12 cellular contexts compared by ENCODE assay signal in the genomic region with DNA sequence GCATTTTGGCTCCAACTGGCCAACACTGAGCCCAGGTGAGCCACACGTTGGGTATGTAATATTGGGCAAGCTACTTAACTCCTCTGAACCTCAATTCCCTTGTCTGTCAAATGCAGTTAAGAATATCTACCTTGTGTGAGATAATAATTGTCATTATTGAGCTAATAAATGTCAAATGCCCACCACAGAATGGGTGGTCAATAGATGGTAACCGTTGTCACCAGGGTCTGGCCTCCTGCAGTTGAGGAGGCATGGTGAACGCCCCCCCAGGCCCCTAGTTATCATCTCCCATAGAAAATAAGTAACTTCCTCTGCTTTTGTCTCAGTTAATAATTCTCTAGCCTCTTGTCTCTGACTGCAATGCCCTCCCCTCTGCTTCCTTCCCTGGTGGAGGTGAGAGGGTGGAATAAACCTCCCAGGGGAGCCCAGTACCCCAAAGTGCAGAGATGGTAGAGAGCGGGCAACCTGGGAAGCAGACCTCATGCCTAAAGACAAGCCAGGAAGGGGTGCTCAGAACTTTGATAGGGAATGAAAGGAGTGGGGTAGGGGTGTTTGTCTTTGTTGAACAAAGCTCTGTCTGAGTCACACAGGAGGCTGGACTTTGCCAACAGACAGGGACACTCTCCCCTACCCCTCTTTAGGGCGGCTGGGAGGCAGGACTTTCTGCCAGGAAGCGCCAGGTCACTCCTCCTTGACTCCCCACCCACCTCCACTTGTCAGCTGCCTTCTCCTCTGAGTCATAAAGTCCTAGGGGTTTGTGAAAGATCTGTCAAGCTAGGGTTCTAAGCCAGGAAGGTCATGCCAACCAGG. TPM values are rescaled to one million over a fixed set of nuclear protein-coding genes. Genes with fewer than 3 reads are reported as not detected.
DNase-seq lines count a peak whose midpoint lies in the region; ATAC-seq and TF ChIP-seq lines count a peak whose summit lies in the region.
"Had no signal": no experiment of that assay in that cellular context is flagged by ENCODE, and none has a peak within 500 bp of the region (broad histone marks: within the 10 kb centered on the region; RNA-seq: fewer than 3 reads in every experiment).

No MANE protein-coding gene starts in this region.

- no peaks in the 10 kb centered on the region for H3K36me3 ChIP-seq in Peyer's patch
- H3K36me3 ChIP-seq in vagina: no peaks in the 10 kb centered on the region
- H3K36me3 ChIP-seq: esophagus squamous epithelium, neutrophil had no signal

- intact Hi-C loops in vagina (cut with DNase I): no loop called here

- peaks cover 12% of the 10 kb centered on the region for H3K4me1 Mint-ChIP-seq in activated CD4-positive, alpha-beta T cell treated with anti-CD3 and anti-CD28 coated beads, Interleukin-2, amount 10 ng/mL, durations not matched to agents 7 days and 5 days

- TF ChIP-seq POLR2A in Peyer's patch (IDR thresholded peaks at IDR 0.05) (no peak), vagina (IDR thresholded peaks at IDR 0.05) (no peak)

- peak overlapping the region; percentile 9 for H3K27ac Mint-ChIP-seq in activated CD4-positive, alpha-beta T cell treated with anti-CD3 and anti-CD28 coated beads, Interleukin-2, amount 10 ng/mL, durations not matched to agents 7 days and 5 days

- POLR2A ChIA-PET in activated CD4-positive, alpha-beta T cell treated with anti-CD3 and anti-CD28 coated beads, Interleukin-2, amount 10 ng/mL, durations not matched to agents 7 days and 5 days (lab: Charles Lee): no interaction called here

- no peak for DNase-seq in activated CD4-positive, alpha-beta T cell treated with anti-CD3 and anti-CD28 coated beads, Interleukin-2, amount 10 ng/mL, durations not matched to agents 7 days and 5 days
- no peak for DNase-seq in activated CD4-positive, alpha-beta T cell treated with anti-CD3 and anti-CD28 coated beads for 1 hour
- DNase-seq in Peyer's patch: peak in 2 of 3 donors; percentile 82 to 87
- DNase-seq in fibroblast of mammary gland (ENCODE audit: low read depth): peak; percentile 24
- DNase-seq in stimulated activated naive CD8-positive, alpha-beta T cell treated with anti-CD3 and anti-CD28 coated beads, Interleukin-15, Interleukin-2, amounts not matched to agents 100 U/mL and 50 U/mL, for 24 hours: peak; percentile 17
- DNase-seq in DMS 273 treated with DMSO at 0.1 percent for 48 hours (lab: John Stamatoyannopoulos, UW): no peak
- no peak for DNase-seq in HPDE6-E6E7 (ENCODE audit: extremely low spot score)
- no peak for DNase-seq in vagina (ENCODE audit: extremely low spot score in 2 of 2)
- DNase-seq: esophagus squamous epithelium, NCI-H2107 had no signal

- H3K9me3 ChIP-seq in Peyer's patch (no peaks in the 10 kb centered on the region), vagina (no peaks in the 10 kb centered on the region)
- H3K9me3 ChIP-seq: esophagus squamous epithelium, neutrophil had no signal

- no peak overlapping the region for H3K4me3 Mint-ChIP-seq in activated CD4-positive, alpha-beta T cell treated with anti-CD3 and anti-CD28 coated beads, Interleukin-2, amount 10 ng/mL, durations not matched to agents 7 days and 5 days

- peak; percentile 47 for ATAC-seq in stimulated activated naive CD8-positive, alpha-beta T cell treated with anti-CD3 and anti-CD28 coated beads, Interleukin-15, Interleukin-2, amounts not matched to agents 100 U/mL and 50 U/mL, for 24 hours

- peaks cover 3% of the 10 kb centered on the region for H3K27me3 Mint-ChIP-seq in activated CD4-positive, alpha-beta T cell treated with anti-CD3 and anti-CD28 coated beads, Interleukin-2, amount 10 ng/mL, durations not matched to agents 7 days and 5 days

- CTCF ChIA-PET in activated CD4-positive, alpha-beta T cell treated with anti-CD3 and anti-CD28 coated beads, Interleukin-2, amount 10 ng/mL, durations not matched to agents 7 days and 5 days (lab: Charles Lee): interaction anchor here (1.6 to 3.1 kb wide), 4 partner anchors 9 to 16 kb away, joined by 5 to 26 read pairs (median 8); no protein-coding TSS in a partner anchor

- H3K36me3 Mint-ChIP-seq in activated CD4-positive, alpha-beta T cell treated with anti-CD3 and anti-CD28 coated beads, Interleukin-2, amount 10 ng/mL, durations not matched to agents 7 days and 5 days (ENCODE audit: low read depth): no peaks in the 10 kb centered on the region

- H3K27me3 ChIP-seq in Peyer's patch: no peaks in the 10 kb centered on the region
- no peaks in the 10 kb centered on the region for H3K27me3 ChIP-seq in vagina
- H3K27me3 ChIP-seq: esophagus squamous epithelium, neutrophil had no signal

- peaks cover 0 to 30% (median 2%) of the 10 kb centered on the region in 4 donors for H3K4me1 ChIP-seq in Peyer's patch
- H3K4me1 ChIP-seq in vagina: no peaks in the 10 kb centered on the region

- H3K27ac ChIP-seq in Peyer's patch (peak overlapping the region in 3 of 4 donors; percentile 69 to 88 (median 79)), vagina (no peak overlapping the region)
- H3K27ac ChIP-seq: esophagus squamous epithelium, neutrophil had no signal

- H3K4me3 ChIP-seq in Peyer's patch (peak overlapping the region in 2 of 4 donors; percentile 18 to 22), fibroblast of mammary gland (ENCODE audit: control insufficient read depth, low read depth, low read length) (no peak overlapping the region), vagina (no peak overlapping the region)
- H3K4me3 ChIP-seq: esophagus squamous epithelium had no signal

- TF ChIP-seq CTCF in Peyer's patch (IDR thresholded peaks at IDR 0.05) (no peak), fibroblast of mammary gland (conservative IDR thresholded peaks at IDR 0.05; ENCODE audit: control insufficient read depth, insufficient read depth, low read depth, low read length) (no peak), vagina (IDR thresholded peaks at IDR 0.05) (no peak)

- H3K9me3 Mint-ChIP-seq in activated CD4-positive, alpha-beta T cell treated with anti-CD3 and anti-CD28 coated beads, Interleukin-2, amount 10 ng/mL, durations not matched to agents 7 days and 5 days: no peaks in the 10 kb centered on the region

RNA-seq across cellular contexts. Expression of gene UNC5CL, which starts 1.3 kb away (rescaled TPM):
- total RNA-seq in activated CD4-positive, alpha-beta T cell treated with anti-CD3 and anti-CD28 coated beads, Interleukin-2, amount 10 ng/mL, durations not matched to agents 7 days and 5 days: 1 to 10 TPM; 1.1 to 1.6 TPM
- 10 to 100 TPM in 3 of 4 donors, 1 to 10 TPM in 1; 8.3 to 34.6 (median 28.4) TPM for total RNA-seq in Peyer's patch
- total RNA-seq in vagina: 0.25 TPM

RNA-seq across cellular contexts. Expression of gene TSPO2, which starts 2.0 kb away (rescaled TPM):
- total RNA-seq in activated CD4-positive, alpha-beta T cell treated with anti-CD3 and anti-CD28 coated beads, Interleukin-2, amount 10 ng/mL, durations not matched to agents 7 days and 5 days: not detected
- total RNA-seq in Peyer's patch (not detected), vagina (not detected)
- total RNA-seq: activated CD8-positive, alpha-beta memory T cell treated with anti-CD3 and anti-CD28 coated beads for 36 hours; esophagus squamous epithelium had no signal

RNA-seq across cellular contexts. Expression of gene APOBEC2, which starts 12.7 kb away (rescaled TPM):
- total RNA-seq in activated CD4-positive, alpha-beta T cell treated with anti-CD3 and anti-CD28 coated beads, Interleukin-2, amount 10 ng/mL, durations not matched to agents 7 days and 5 days: not detected
- total RNA-seq in Peyer's patch (1 to 10 TPM in 1 of 4 donors, not detected in 3; 1.1 TPM), vagina (not detected)
- total RNA-seq: activated CD8-positive, alpha-beta memory T cell treated with anti-CD3 and anti-CD28 coated beads for 36 hours had no signal

RNA-seq across cellular contexts. Expression of gene OARD1, which starts 31.9 kb away (rescaled TPM):
- 10 to 100 TPM; 28.4 to 32.2 TPM for total RNA-seq in activated CD4-positive, alpha-beta T cell treated with anti-CD3 and anti-CD28 coated beads, Interleukin-2, amount 10 ng/mL, durations not matched to agents 7 days and 5 days
- total RNA-seq in Peyer's patch (10 to 100 TPM; 33.3 to 49.5 (median 39.6) TPM), vagina (14.7 TPM)

RNA-seq across cellular contexts. Expression of gene NFYA, which starts 32.5 kb away (rescaled TPM):
- total RNA-seq in activated CD4-positive, alpha-beta T cell treated with anti-CD3 and anti-CD28 coated beads, Interleukin-2, amount 10 ng/mL, durations not matched to agents 7 days and 5 days: 10 to 100 TPM; 33.8 to 36.9 TPM
- total RNA-seq in Peyer's patch: 10 to 100 TPM; 22.9 to 27.5 (median 23.4) TPM
- total RNA-seq in vagina: 22.8 TPM

Comparison
In these comparisons a context has a peak if more than half of its experiments do, and no peak if none do; other contexts are left out.
1. DNase-seq: peak in Peyer's patch (2 of 3), fibroblast of mammary gland (single experiment) and stimulated activated naive CD8-positive, alpha-beta T cell treated with anti-CD3 and anti-CD28 coated beads, Interleukin-15, Interleukin-2, amounts not matched to agents 100 U/mL and 50 U/mL, for 24 hours (single experiment); none in activated CD4-positive, alpha-beta T cell treated with anti-CD3 and anti-CD28 coated beads, Interleukin-2, amount 10 ng/mL, durations not matched to agents 7 days and 5 days (single experiment), activated CD4-positive, alpha-beta T cell treated with anti-CD3 and anti-CD28 coated beads for 1 hour (single experiment), DMS 273 treated with DMSO at 0.1 percent for 48 hours (single experiment), HPDE6-E6E7 (single experiment) and vagina (0 of 2).